In the genomic region with DNA sequence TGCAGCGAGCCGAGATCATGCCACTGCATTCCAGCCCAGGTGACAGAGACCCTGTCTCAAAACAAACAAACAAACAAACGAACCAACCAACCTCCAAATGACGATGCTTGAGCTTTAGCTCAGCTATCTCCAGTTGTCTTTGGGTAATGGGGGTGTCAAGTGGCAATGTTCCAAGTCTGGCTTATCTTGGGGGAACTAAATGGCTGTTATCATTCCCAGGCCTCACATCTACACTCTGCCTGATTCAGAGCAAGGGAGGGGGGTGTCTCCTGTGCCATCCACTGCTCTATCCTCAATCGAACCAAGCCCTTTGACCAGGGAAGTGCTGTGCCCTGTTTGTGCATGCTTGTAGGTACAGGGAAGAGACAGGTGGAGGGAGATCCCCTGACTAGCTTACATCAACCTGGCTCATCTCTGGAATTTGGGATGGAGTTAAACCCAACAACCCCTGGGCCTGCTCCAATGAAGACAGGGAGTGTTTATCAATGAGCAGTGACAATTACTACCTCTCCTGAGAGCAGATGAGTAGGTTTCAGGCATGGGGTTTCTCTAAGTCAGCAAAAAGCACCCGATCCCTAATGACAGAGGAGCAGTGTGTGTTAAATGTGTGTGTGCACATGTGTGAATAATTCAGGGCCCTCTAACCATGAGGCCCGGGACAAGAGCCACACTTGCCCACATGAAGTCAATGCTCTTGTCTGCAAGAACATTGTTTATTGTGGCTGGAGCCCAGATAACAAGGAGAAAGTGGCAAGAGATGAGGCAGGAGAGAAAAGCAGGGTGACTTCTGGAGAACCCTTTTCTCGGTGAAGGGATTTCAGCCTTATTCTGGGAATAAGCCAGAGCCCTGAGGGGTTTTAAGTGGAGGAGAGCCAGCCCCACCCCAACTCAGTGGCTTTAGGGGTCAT, we compare ENCODE assay signal across 15 cellular contexts. TPM values are rescaled to one million over a fixed set of nuclear protein-coding genes. Genes with fewer than 3 reads are reported as not detected.
DNase-seq lines count a peak whose midpoint lies in the region; ATAC-seq lines count a peak whose summit lies in the region.
"Had no signal": no experiment of that assay in that cellular context is flagged by ENCODE, and none has a peak within 500 bp of the region (broad histone marks: within the 10 kb centered on the region; RNA-seq: fewer than 3 reads in every experiment).

No MANE protein-coding gene starts in this region.

- H3K9me3 ChIP-seq in effector memory CD4-positive, alpha-beta T cell (ENCODE audit: control insufficient read depth, low read length), result no peaks in the 10 kb centered on the region

- peaks cover 26% of the 10 kb centered on the region for H3K4me1 ChIP-seq in effector memory CD4-positive, alpha-beta T cell (ENCODE audit: control insufficient read depth, insufficient read depth, low read length, poor library complexity, severe bottlenecking)
- H3K4me1 ChIP-seq: parathyroid adenoma had no signal

- peak overlapping the region; percentile 85 for H3K27ac ChIP-seq in effector memory CD4-positive, alpha-beta T cell (ENCODE audit: insufficient read depth, low read length, poor library complexity, severe bottlenecking)
- H3K27ac ChIP-seq: parathyroid adenoma, VCaP had no signal

- H3K27ac Mint-ChIP-seq in activated T-cell treated with anti-CD3 and anti-CD28 coated beads, Interleukin-2, amount 50 U/mL, for 72 hours, result peak overlapping the region; percentile 98
- H3K27ac Mint-ChIP-seq in stimulated activated naive B cell treated with anti-CD40 and anti-IgM and Interleukin-4, amounts not matched to agents 10 μg/mL and 1 μg/mL and 100 μg/mL, for 72 hours, result peak overlapping the region; percentile 59

- no peaks in the 10 kb centered on the region for H3K27me3 ChIP-seq in effector memory CD4-positive, alpha-beta T cell (replicated peaks; ENCODE audit: control insufficient read depth, insufficient read depth, low read length, poor library complexity, severe bottlenecking)

- no peak overlapping the region for H3K4me3 ChIP-seq in effector memory CD4-positive, alpha-beta T cell (ENCODE audit: insufficient read depth, low read depth, low read length, poor library complexity, severe bottlenecking)

- no peaks in the 10 kb centered on the region for H3K9me3 Mint-ChIP-seq in activated T-cell treated with anti-CD3 and anti-CD28 coated beads, Interleukin-2, amount 50 U/mL, for 72 hours
- H3K9me3 Mint-ChIP-seq in stimulated activated naive B cell treated with anti-CD40 and anti-IgM and Interleukin-4, amounts not matched to agents 10 μg/mL and 1 μg/mL and 100 μg/mL, for 72 hours, result peaks cover 0 to 3% of the 10 kb centered on the region in 2 donors

- H3K27me3 Mint-ChIP-seq in activated T-cell treated with anti-CD3 and anti-CD28 coated beads, Interleukin-2, amount 50 U/mL, for 72 hours (ENCODE audit: low read depth), result no peaks in the 10 kb centered on the region
- H3K27me3 Mint-ChIP-seq in stimulated activated naive B cell treated with anti-CD40 and anti-IgM and Interleukin-4, amounts not matched to agents 10 μg/mL and 1 μg/mL and 100 μg/mL, for 72 hours, result no peaks in the 10 kb centered on the region

- no peaks in the 10 kb centered on the region for H3K36me3 ChIP-seq in effector memory CD4-positive, alpha-beta T cell (ENCODE audit: control insufficient read depth, insufficient read depth, low read length)

- no peak for DNase-seq in activated T-cell treated with anti-CD3 and anti-CD28 coated beads, Interleukin-2, amount 50 U/mL, for 72 hours
- DNase-seq in activated T-cell treated with anti-CD3 and anti-CD28 coated beads, Interleukin-2, amount 50 U/mL, for 1 hour, result no peak
- peak; percentile 38 for DNase-seq in RPMI8226
- DNase-seq in effector memory CD4-positive, alpha-beta T cell, result no peak
- no peak for DNase-seq in stimulated activated naive B cell treated with anti-CD40 and anti-IgM and Interleukin-4, amounts not matched to agents 10 μg/mL and 1 μg/mL and 100 μg/mL, for 72 hours
- DNase-seq in foreskin melanocyte, result no peak
- DNase-seq in COLO829 (ENCODE audit: low spot score), result no peak
- DNase-seq: activated gamma-delta T cell, caudate nucleus, NCI-H1694 treated with DMSO at 0.1 percent for 48 hours, NCI-H524 had no signal

- peaks cover 37% of the 10 kb centered on the region for H3K4me1 Mint-ChIP-seq in activated T-cell treated with anti-CD3 and anti-CD28 coated beads, Interleukin-2, amount 50 U/mL, for 72 hours (ENCODE audit: low read depth)
- H3K4me1 Mint-ChIP-seq in stimulated activated naive B cell treated with anti-CD40 and anti-IgM and Interleukin-4, amounts not matched to agents 10 μg/mL and 1 μg/mL and 100 μg/mL, for 72 hours, result peaks cover 13 to 20% of the 10 kb centered on the region in 2 donors

- no peaks in the 10 kb centered on the region for H3K36me3 Mint-ChIP-seq in activated T-cell treated with anti-CD3 and anti-CD28 coated beads, Interleukin-2, amount 50 U/mL, for 72 hours (ENCODE audit: insufficient read depth in 2 of 2)
- H3K36me3 Mint-ChIP-seq in stimulated activated naive B cell treated with anti-CD40 and anti-IgM and Interleukin-4, amounts not matched to agents 10 μg/mL and 1 μg/mL and 100 μg/mL, for 72 hours, result peaks cover 0 to 3% of the 10 kb centered on the region in 2 donors

- no peak for ATAC-seq in activated T-cell treated with anti-CD3 and anti-CD28 coated beads, Interleukin-2, amount 50 U/mL, for 72 hours (replicated peaks in 1 of 2)
- no peak for ATAC-seq in stimulated activated naive B cell treated with anti-CD40 and anti-IgM and Interleukin-4, amounts not matched to agents 10 μg/mL and 1 μg/mL and 100 μg/mL, for 72 hours (replicated peaks)
- no peak for ATAC-seq in GM18511 (IDR thresholded peaks at IDR 0.05; ENCODE audit: unreplicated experiment)
- ATAC-seq: Right ventricle myocardium inferior had no signal

- H3K4me3 Mint-ChIP-seq in activated T-cell treated with anti-CD3 and anti-CD28 coated beads, Interleukin-2, amount 50 U/mL, for 72 hours, result peak overlapping the region; percentile 75 to 83
- no peak overlapping the region for H3K4me3 Mint-ChIP-seq in stimulated activated naive B cell treated with anti-CD40 and anti-IgM and Interleukin-4, amounts not matched to agents 10 μg/mL and 1 μg/mL and 100 μg/mL, for 72 hours

RNA-seq across cellular contexts. Expression of a gene that starts 20.2 kb away (rescaled TPM):
- 10 to 100 TPM in 1 of 2 donors, 1 to 10 TPM in 1; 5.7 to 12.6 TPM for total RNA-seq in activated T-cell treated with anti-CD3 and anti-CD28 coated beads, Interleukin-2, amount 50 U/mL, for 72 hours

RNA-seq across cellular contexts. Expression of a gene that starts 59.6 kb away (rescaled TPM):
- 10 to 100 TPM; 37.4 to 52.6 TPM for total RNA-seq in activated T-cell treated with anti-CD3 and anti-CD28 coated beads, Interleukin-2, amount 50 U/mL, for 72 hours

Comparison
In these comparisons a context has a peak if more than half of its experiments do, and no peak if none do; other contexts are left out.
1. H3K4me3 Mint-ChIP-seq: peak in activated T-cell treated with anti-CD3 and anti-CD28 coated beads, Interleukin-2, amount 50 U/mL, for 72 hours (2 of 2); none in stimulated activated naive B cell treated with anti-CD40 and anti-IgM and Interleukin-4, amounts not matched to agents 10 μg/mL and 1 μg/mL and 100 μg/mL, for 72 hours (0 of 2).